ENCODE assay signal across 8 cellular contexts in the genomic region with DNA sequence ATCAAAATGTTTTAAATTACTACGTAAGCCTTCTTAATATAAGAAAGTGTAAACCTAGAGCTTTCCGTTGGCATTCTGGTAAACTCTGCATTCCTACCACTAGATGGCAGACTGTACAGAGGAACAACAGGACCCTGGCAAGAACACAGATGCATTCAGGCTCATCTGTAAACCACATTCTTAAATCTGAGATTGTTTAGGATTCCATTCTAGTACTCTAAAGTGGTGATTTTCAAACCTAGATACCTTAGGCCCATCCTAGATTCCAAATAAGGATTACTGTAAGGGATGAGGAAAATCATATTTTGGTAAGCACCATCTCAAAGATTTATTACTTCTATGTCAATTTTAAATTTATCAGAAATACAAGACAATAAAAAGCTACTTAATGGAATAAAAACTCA. TPM values are rescaled to one million over a fixed set of nuclear protein-coding genes. Genes with fewer than 3 reads are reported as not detected.
DNase-seq lines count a peak whose midpoint lies in the region; ATAC-seq, FAIRE-seq and TF ChIP-seq lines count a peak whose summit lies in the region.

No MANE protein-coding gene starts in this region.

- H3K27ac ChIP-seq in PC-9 (no peak overlapping the region), astrocyte (ENCODE audit: low read depth, low read length) (peak overlapping the region; percentile 44)

- peaks cover 34% of the 10 kb centered on the region for H3K4me1 ChIP-seq in PC-9 (replicated peaks; ENCODE audit: insufficient read depth)
- peaks cover 14% of the 10 kb centered on the region for H3K4me1 ChIP-seq in astrocyte (ENCODE audit: insufficient read depth, low read length)

- no peaks in the 10 kb centered on the region for H3K27me3 Mint-ChIP-seq in astrocyte (ENCODE audit: low read depth, unreplicated experiment)

- H3K4me3 ChIP-seq in PC-9 (no peak overlapping the region), astrocyte (ENCODE audit: insufficient read depth, low read depth, low read length) (no peak overlapping the region)

- H3K9me2 ChIP-seq in PC-9 (ENCODE audit: insufficient read depth) = no peaks in the 10 kb centered on the region

- peak; percentile 29 for DNase-seq in activated CD8-positive, alpha-beta memory T cell treated with anti-CD3 and anti-CD28 coated beads, Interleukin-2, amount 50 U/mL, for 1 hour (ENCODE audit: extremely low read depth)
- DNase-seq in activated CD8-positive, alpha-beta memory T cell treated with anti-CD3 and anti-CD28 coated beads, Interleukin-2, amount 50 U/mL, for 4 hours = no peak
- DNase-seq in KBM-7 (peak; percentile 91), PC-9 (peak; percentile 55 to 79), astrocyte (ENCODE audit: low read depth) (peak; percentile 86), left ventricle myocardium superior (no peak), renal cortical epithelial cell (ENCODE audit: low read depth) (peak; percentile 93)

- H3K9me3 ChIP-seq in PC-9 (ENCODE audit: insufficient read depth, low read depth) = peaks cover 4% of the 10 kb centered on the region; the same call in 1 of the 2 replicates
- no peaks in the 10 kb centered on the region for H3K9me3 ChIP-seq in astrocyte (ENCODE audit: insufficient read depth, low read depth, low read length)

- TF ChIP-seq CTCF in PC-9 (conservative IDR thresholded peaks at IDR 0.05) = peak; percentile 100
- peak; percentile 93 for TF ChIP-seq CTCF in astrocyte (IDR thresholded peaks at IDR 0.05; ENCODE audit: insufficient read depth, low read depth, low read length)

- CTCF ChIA-PET in PC-9 (lab: Charles Lee) = interaction anchor here (0.5 to 2.6 kb wide), 5 partner anchors 11 to 152 kb away, joined by 3 to 15 read pairs (median 5); partner anchors contain the start of gene PICALM

- POLR2A ChIA-PET in PC-9 (lab: Charles Lee; ENCODE audit: unreplicated experiment) = interaction anchor here (0.6 kb wide), 2 partner anchors 89 to 151 kb away, joined by 5 to 25 read pairs; no protein-coding TSS in a partner anchor

- H3K4me2 ChIP-seq in PC-9 (peak overlapping the region; percentile 37), astrocyte (ENCODE audit: low read length) (peak overlapping the region; percentile 50)

- FAIRE-seq in astrocyte (lab: Jason Lieb, UNC) = peak; percentile 98

- H3K36me3 ChIP-seq in PC-9 (ENCODE audit: low read depth) = 0 out of 2 replicates have a peak, but pooled peaks cover 5% of the 10 kb centered on the region
- H3K36me3 ChIP-seq in astrocyte (ENCODE audit: insufficient read depth, low read length) = no peaks in the 10 kb centered on the region

- H2AFZ ChIP-seq in PC-9 (no peak overlapping the region), astrocyte (ENCODE audit: low read depth, low read length) (no peak overlapping the region)

- H4K20me1 ChIP-seq in PC-9 (ENCODE audit: insufficient read depth) (peaks cover 35% of the 10 kb centered on the region), astrocyte (ENCODE audit: insufficient read depth, low read length) (peaks cover 89% of the 10 kb centered on the region)

- H3K27me3 ChIP-seq in PC-9 (ENCODE audit: insufficient read depth, low read depth) (no peaks in the 10 kb centered on the region), astrocyte (ENCODE audit: insufficient read depth, low read length) (no peaks in the 10 kb centered on the region)

- peak overlapping the region; percentile 40 for H3K9ac ChIP-seq in astrocyte (ENCODE audit: low read length)

- no TSS peak for BruUV-seq in PC-9 (replicated peaks; lab: Mats Ljungman, UMichigan)

- H3K4me1 Mint-ChIP-seq in astrocyte (ENCODE audit: low read depth, unreplicated experiment) = peaks cover 34% of the 10 kb centered on the region

- ATAC-seq in GM21737 (IDR thresholded peaks at IDR 0.05; ENCODE audit: unreplicated experiment) (peak; percentile 61), left ventricle myocardium superior (peak; percentile 78)

- H3K79me2 ChIP-seq in PC-9 (ENCODE audit: low read depth) (peaks cover 98% of the 10 kb centered on the region), astrocyte (ENCODE audit: insufficient read depth, low read length) (peaks cover 97% of the 10 kb centered on the region)

- peaks cover 30% of the 10 kb centered on the region for H3F3A ChIP-seq in PC-9 (ENCODE audit: insufficient read depth, low read depth)

- intact Hi-C loops in PC-9 (cut with micrococcal nuclease; ENCODE audit: unreplicated experiment) = loop anchor here (1.0 to 10.0 kb wide), 4 partner anchors 25 to 243 kb away; no protein-coding TSS in a partner anchor
- intact Hi-C loops in left ventricle myocardium superior (cut with micrococcal nuclease) = loop anchor here (1.0 kb wide), 1 partner anchor 151 kb away; no protein-coding TSS in a partner anchor

- no peaks in the 10 kb centered on the region for H3K9me3 Mint-ChIP-seq in astrocyte (ENCODE audit: unreplicated experiment)

- no peaks in the 10 kb centered on the region for H3K36me3 Mint-ChIP-seq in astrocyte (ENCODE audit: low read depth, unreplicated experiment)

- in situ Hi-C loops in KBM-7 (cut with MboI; ENCODE audit: low pct_unique_long_range_greater_than_20kb, low sequenced_read_pairs) = no loop called here

- H3K4me3 Mint-ChIP-seq in astrocyte (ENCODE audit: unreplicated experiment) = no peak overlapping the region

- H3K27ac Mint-ChIP-seq in astrocyte (ENCODE audit: unreplicated experiment) = peak overlapping the region; percentile 4

RNA-seq across cellular contexts. Expression of gene PICALM, which starts 26.9 kb away (rescaled TPM):
- 92.3 and 116 TPM in 2 replicates for total RNA-seq in PC-9 (2021)
- 254 and 260 TPM in 2 replicates for total RNA-seq in astrocyte
- total RNA-seq in left ventricle myocardium superior = 122 TPM
- total RNA-seq in renal cortical epithelial cell = 580 and 632 TPM in 2 replicates

Comparison
In these comparisons a context has a peak if more than half of its experiments do, and no peak if none do; other contexts are left out.
1. DNase-seq: peak in activated CD8-positive, alpha-beta memory T cell treated with anti-CD3 and anti-CD28 coated beads, Interleukin-2, amount 50 U/mL, for 1 hour (single experiment), KBM-7 (single experiment), PC-9 (2 of 2), astrocyte (single experiment) and renal cortical epithelial cell (single experiment); none in activated CD8-positive, alpha-beta memory T cell treated with anti-CD3 and anti-CD28 coated beads, Interleukin-2, amount 50 U/mL, for 4 hours (single experiment) and left ventricle myocardium superior (single experiment).